ENCODE assay signal across 8 cellular contexts in the genomic region with DNA sequence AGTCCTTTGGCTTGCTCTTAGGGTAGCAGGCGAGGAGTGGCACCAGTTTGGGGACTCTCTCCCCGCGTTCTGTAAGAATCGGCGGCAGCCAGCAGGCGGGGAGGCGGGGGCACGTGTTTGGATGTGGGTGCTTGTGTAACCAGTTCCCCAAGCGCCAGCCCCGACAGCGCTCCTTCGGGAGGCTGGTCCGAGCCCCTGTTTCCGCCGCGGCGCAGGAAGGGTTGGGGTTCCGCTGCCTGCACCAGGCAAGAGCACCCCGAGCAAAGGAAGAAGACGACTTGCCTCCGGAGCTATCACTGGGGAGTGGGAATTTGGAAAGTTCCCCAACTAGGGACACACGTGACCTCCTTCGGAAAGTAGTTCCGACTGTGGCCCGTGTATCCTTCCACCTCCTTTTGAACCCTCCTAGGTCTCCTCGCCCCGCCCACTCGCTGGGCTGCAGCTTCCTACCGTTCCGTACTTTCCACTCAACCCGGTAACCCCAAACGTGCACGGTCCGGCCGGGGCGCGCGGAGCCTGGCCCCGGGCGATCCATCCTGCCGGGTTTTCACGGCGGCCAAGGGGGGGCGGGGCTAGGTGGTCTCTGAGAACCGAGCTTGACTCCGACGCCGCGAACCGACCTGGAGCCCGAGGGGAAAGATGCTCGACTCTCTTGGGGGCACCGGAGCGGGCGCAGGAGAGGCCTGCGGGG. TPM values are rescaled to one million over a fixed set of nuclear protein-coding genes. Genes with fewer than 3 reads are reported as not detected.
DNase-seq lines count a peak whose midpoint lies in the region; ATAC-seq and TF ChIP-seq lines count a peak whose summit lies in the region.

No MANE protein-coding gene starts in this region.

- H3K9me3 Mint-ChIP-seq in activated CD4-positive, alpha-beta memory T cell treated with anti-CD3 and anti-CD28 coated beads for 36 hours = no peaks in the 10 kb centered on the region

- peaks cover 12% of the 10 kb centered on the region for H3K36me3 Mint-ChIP-seq in activated CD4-positive, alpha-beta memory T cell treated with anti-CD3 and anti-CD28 coated beads for 36 hours

- peak in 20 of 56 donors; percentile 2 to 41 (median 18) for TF ChIP-seq CTCF in dorsolateral prefrontal cortex (IDR thresholded peaks at IDR 0.05 in 54 of 56, conservative IDR thresholded peaks at IDR 0.05 in 2 of 56; ENCODE audit: low read depth in 1 of 56, partially characterized antibody in 56 of 56)
- TF ChIP-seq CTCF in liver (IDR thresholded peaks at IDR 0.05; ENCODE audit: low read depth, low read length, missing input control) = no peak

- H3K4me1 ChIP-seq in liver (ENCODE audit: control insufficient read depth in 4 of 4, insufficient read depth in 4 of 4, low read length in 3 of 4) = peaks cover 0 to 20% (median 13%) of the 10 kb centered on the region in 4 donors

- peak overlapping the region; percentile 79 to 89 for H3K9ac ChIP-seq in liver (ENCODE audit: low read depth in 1 of 2, low read length in 2 of 2)

- CTCF ChIA-PET in activated CD4-positive, alpha-beta memory T cell treated with anti-CD3 and anti-CD28 coated beads for 36 hours (lab: Charles Lee) = interaction anchor here (0.6 to 3.6 kb wide), 18 partner anchors 12 to 720 kb away, joined by 3 to 34 read pairs (median 4); a partner anchor contains a TSS

- H3K27ac Mint-ChIP-seq in activated CD4-positive, alpha-beta memory T cell treated with anti-CD3 and anti-CD28 coated beads for 36 hours = peak overlapping the region; percentile 94

- H3K9me3 ChIP-seq in liver (ENCODE audit: control insufficient read depth in 4 of 4, low read length in 3 of 4) = no peaks in the 10 kb centered on the region

- peak; percentile 30 to 57 for TF ChIP-seq RAD21 in liver (IDR thresholded peaks at IDR 0.05)

- WGBS in liver = under 1% methylated on average over 56 of the region's 56 CpGs

- H3K4me3 Mint-ChIP-seq in activated CD4-positive, alpha-beta memory T cell treated with anti-CD3 and anti-CD28 coated beads for 36 hours = peak overlapping the region; percentile 90

- ATAC-seq in GM18519 (IDR thresholded peaks at IDR 0.05; ENCODE audit: low FRiP score, unreplicated experiment) (peak; percentile 36), HG03045 (IDR thresholded peaks at IDR 0.05; ENCODE audit: unreplicated experiment) (peak; percentile 63)

- peak overlapping the region; percentile 80 to 100 (median 98) for H3K27ac ChIP-seq in dorsolateral prefrontal cortex
- H3K27ac ChIP-seq in liver (ENCODE audit: low read depth in 1 of 2, low read length in 2 of 2) = peak overlapping the region; percentile 92 to 99

- H3K27me3 Mint-ChIP-seq in activated CD4-positive, alpha-beta memory T cell treated with anti-CD3 and anti-CD28 coated beads for 36 hours = no peaks in the 10 kb centered on the region

- H3K27me3 ChIP-seq in dorsolateral prefrontal cortex = no peaks in the 10 kb centered on the region
- H3K27me3 ChIP-seq in liver (ENCODE audit: control insufficient read depth in 4 of 4, insufficient read depth in 4 of 4, low read length in 3 of 4) = no peaks in the 10 kb centered on the region

- no peaks in the 10 kb centered on the region for H3K36me3 ChIP-seq in liver (ENCODE audit: control insufficient read depth in 4 of 4, insufficient read depth in 3 of 4, low read depth in 1 of 4, low read length in 3 of 4)

- peak; percentile 92 for DNase-seq in AG08395 (ENCODE audit: low spot score)
- peak; percentile 46 to 83 for DNase-seq in NCI-H526 (lab: John Stamatoyannopoulos, UW)
- peak; percentile 96 for DNase-seq in activated CD4-positive, alpha-beta memory T cell treated with anti-CD3 and anti-CD28 coated beads for 36 hours
- DNase-seq in dorsolateral prefrontal cortex = peak; percentile 85 to 93 (median 92)
- peak; percentile 87 to 88 for DNase-seq in stimulated activated CD4-positive, alpha-beta T cell treated with anti-CD3 and anti-CD28 coated beads, Interleukin-2, amount 100 ng/mL, for 48 hours

- intact Hi-C loops in activated CD4-positive, alpha-beta memory T cell treated with anti-CD3 and anti-CD28 coated beads for 36 hours (cut with micrococcal nuclease) = loop anchor here (1.0 to 10.0 kb wide), 13 partner anchors 44 to 1390 kb away; a partner anchor contains a TSS
- intact Hi-C loops in dorsolateral prefrontal cortex (cut with DNase I) = loop anchor here (2.0 to 10.0 kb wide), 5 partner anchors 43 to 723 kb away; a partner anchor contains a TSS

- H3K4me3 ChIP-seq in dorsolateral prefrontal cortex (peak overlapping the region; percentile 69 to 98 (median 87)), liver (ENCODE audit: low read depth in 1 of 3, low read length in 3 of 3) (peak overlapping the region; percentile 75 to 93 (median 91))

- POLR2A ChIA-PET in activated CD4-positive, alpha-beta memory T cell treated with anti-CD3 and anti-CD28 coated beads for 36 hours (lab: Charles Lee) = interaction anchor here (0.7 to 4.9 kb wide), 11 partner anchors 10 to 721 kb away, joined by 3 to 33 read pairs (median 5); a partner anchor contains a TSS

- peaks cover 33% of the 10 kb centered on the region for H3K4me1 Mint-ChIP-seq in activated CD4-positive, alpha-beta memory T cell treated with anti-CD3 and anti-CD28 coated beads for 36 hours (ENCODE audit: low read depth)

TF ChIP-seq in liver, 16 proteins besides CTCF, POLR2A, EP300 and RAD21 (continues in another document):
- TF ChIP-seq FOXA1 (IDR thresholded peaks at IDR 0.05) (no peak), TAF1 (conservative IDR thresholded peaks at IDR 0.05) (peak; percentile 73), HNF4A (conservative IDR thresholded peaks at IDR 0.05) (peak; percentile 67 to 74), YY1 (IDR thresholded peaks at IDR 0.05) (peak; percentile 80), NR2F2 (IDR thresholded peaks at IDR 0.05) (peak; percentile 86), EGR1 (IDR thresholded peaks at IDR 0.05; ENCODE audit: low read depth in 2 of 2) (peak; percentile 51 to 68), JUND (IDR thresholded peaks at IDR 0.05) (peak in 1 of 2 donors; percentile 47), RXRA (IDR thresholded peaks at IDR 0.05) (peak; percentile 79 to 90), FOXA2 (IDR thresholded peaks at IDR 0.05) (peak; percentile 11)
- TF ChIP-seq, protein P1, sequence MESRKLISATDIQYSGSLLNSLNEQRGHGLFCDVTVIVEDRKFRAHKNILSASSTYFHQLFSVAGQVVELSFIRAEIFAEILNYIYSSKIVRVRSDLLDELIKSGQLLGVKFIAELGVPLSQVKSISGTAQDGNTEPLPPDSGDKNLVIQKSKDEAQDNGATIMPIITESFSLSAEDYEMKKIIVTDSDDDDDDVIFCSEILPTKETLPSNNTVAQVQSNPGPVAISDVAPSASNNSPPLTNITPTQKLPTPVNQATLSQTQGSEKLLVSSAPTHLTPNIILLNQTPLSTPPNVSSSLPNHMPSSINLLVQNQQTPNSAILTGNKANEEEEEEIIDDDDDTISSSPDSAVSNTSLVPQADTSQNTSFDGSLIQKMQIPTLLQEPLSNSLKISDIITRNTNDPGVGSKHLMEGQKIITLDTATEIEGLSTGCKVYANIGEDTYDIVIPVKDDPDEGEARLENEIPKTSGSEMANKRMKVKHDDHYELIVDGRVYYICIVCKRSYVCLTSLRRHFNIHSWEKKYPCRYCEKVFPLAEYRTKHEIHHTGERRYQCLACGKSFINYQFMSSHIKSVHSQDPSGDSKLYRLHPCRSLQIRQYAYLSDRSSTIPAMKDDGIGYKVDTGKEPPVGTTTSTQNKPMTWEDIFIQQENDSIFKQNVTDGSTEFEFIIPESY (IDR thresholded peaks at IDR 0.05) = peak; percentile 64
- TF ChIP-seq, protein P2, sequence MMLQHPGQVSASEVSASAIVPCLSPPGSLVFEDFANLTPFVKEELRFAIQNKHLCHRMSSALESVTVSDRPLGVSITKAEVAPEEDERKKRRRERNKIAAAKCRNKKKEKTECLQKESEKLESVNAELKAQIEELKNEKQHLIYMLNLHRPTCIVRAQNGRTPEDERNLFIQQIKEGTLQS (IDR thresholded peaks at IDR 0.05) = peak; percentile 55
- TF ChIP-seq, protein P3, sequence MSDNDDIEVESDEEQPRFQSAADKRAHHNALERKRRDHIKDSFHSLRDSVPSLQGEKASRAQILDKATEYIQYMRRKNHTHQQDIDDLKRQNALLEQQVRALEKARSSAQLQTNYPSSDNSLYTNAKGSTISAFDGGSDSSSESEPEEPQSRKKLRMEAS (IDR thresholded peaks at IDR 0.05) = peak; percentile 72

RNA-seq across cellular contexts. Expression of a gene that starts 1.2 kb away (rescaled TPM):
- total RNA-seq in activated CD4-positive, alpha-beta memory T cell treated with anti-CD3 and anti-CD28 coated beads for 36 hours = under 1 TPM; 0.19 to 0.29 TPM
- 1 to 10 TPM in 63 of 120 experiments, under 1 TPM in 57; 0.53 to 1.9 (median 1.0) TPM for total RNA-seq in dorsolateral prefrontal cortex
- under 1 TPM; 0.17 to 0.42 TPM for total RNA-seq in liver
- polyA plus RNA-seq in liver = under 1 TPM; 0.21 to 0.28 TPM

RNA-seq across cellular contexts. Expression of a gene that starts 1.3 kb away (rescaled TPM):
- total RNA-seq in activated CD4-positive, alpha-beta memory T cell treated with anti-CD3 and anti-CD28 coated beads for 36 hours = 10 to 100 TPM; 31.9 to 36.8 TPM
- total RNA-seq in dorsolateral prefrontal cortex (100 to 1,000 TPM in 11 of 120 experiments, 10 to 100 TPM in 109; 50.1 to 114 (median 83.5) TPM), liver (10 to 100 TPM; 55.0 to 76.6 TPM)
- polyA plus RNA-seq in liver = 10 to 100 TPM; 11.5 to 20.1 TPM

RNA-seq across cellular contexts. Expression of a gene that starts 44.1 kb away (rescaled TPM):
- total RNA-seq in activated CD4-positive, alpha-beta memory T cell treated with anti-CD3 and anti-CD28 coated beads for 36 hours = 10 to 100 TPM; 39.4 to 42.8 TPM
- total RNA-seq in dorsolateral prefrontal cortex (100 to 1,000 TPM in 1 of 120 experiments, 10 to 100 TPM in 119; 36.0 to 101 (median 69.0) TPM), liver (10 to 100 TPM; 12.6 to 33.4 TPM)
- polyA plus RNA-seq in liver = 10 to 100 TPM; 12.8 to 13.3 TPM

Comparison
In these comparisons a context has a peak if more than half of its experiments do, and no peak if none do; other contexts are left out.
1. Peak in every context shown above with its lines: DNase-seq, ATAC-seq, H3K4me3 ChIP-seq and H3K27ac ChIP-seq.